28 cellular contexts compared by ENCODE assay signal in genomic region chr20:36795691-36796090, GRCh38.
"Had no signal": no experiment of that assay in that cellular context is flagged by ENCODE, and none has a peak within 500 bp of the region (broad histone marks: within the 10 kb centered on the region; RNA-seq: fewer than 3 reads in every experiment).

No MANE protein-coding gene starts in this region.

- H3K36me3 ChIP-seq: ovary had no signal

- H3K4me3 ChIP-seq: heart left ventricle, lower lobe of right lung, ovary, spleen, stomach, testis, thyroid gland, transverse colon, upper lobe of left lung, vagina had no signal

- H3K4me1 Mint-ChIP-seq: mesothelial cell of epicardium had no signal

- H3K9me3 ChIP-seq: heart left ventricle, lower lobe of right lung, ovary, spleen, stomach, testis, thyroid gland, transverse colon, upper lobe of left lung, vagina had no signal

- H3K4me1 ChIP-seq: lower lobe of right lung, testis, transverse colon, upper lobe of left lung had no signal

- H3K27ac ChIP-seq: lower lobe of right lung, ovary, stomach, testis, transverse colon, upper lobe of left lung, vagina had no signal

- FAIRE-seq: islet of Langerhans, kidney, small intestine had no signal

- H3K27ac Mint-ChIP-seq: mesothelial cell of epicardium; natural killer cell; stimulated activated memory B cell treated with anti-CD40 and anti-IgM and Interleukin-4, amounts not matched to agents 10 μg/mL and 1 μg/mL and 100 μg/mL, for 72 hours had no signal

- H3K36me3 Mint-ChIP-seq: natural killer cell had no signal

- H3K27me3 ChIP-seq: heart left ventricle, ovary, spleen, stomach, testis, thyroid gland, transverse colon, upper lobe of left lung, vagina had no signal

- ATAC-seq: lower lobe of right lung; natural killer cell; sciatic nerve; stimulated activated memory B cell treated with anti-CD40 and anti-IgM and Interleukin-4, amounts not matched to agents 10 μg/mL and 1 μg/mL and 100 μg/mL, for 72 hours; stimulated activated naive CD8-positive, alpha-beta T cell treated with anti-CD3 and anti-CD28 coated beads, Interleukin-15, Interleukin-2, amounts not matched to agents 100 U/mL and 50 U/mL, for 24 hours had no signal

- H3K9me3 Mint-ChIP-seq: immature natural killer cell; mesothelial cell of epicardium; naive B cell; natural killer cell; stimulated activated memory B cell treated with anti-CD40 and anti-IgM and Interleukin-4, amounts not matched to agents 10 μg/mL and 1 μg/mL and 100 μg/mL, for 72 hours had no signal

- DNase-seq: heart left ventricle; hypothalamus; immature natural killer cell; kidney; lower lobe of right lung; mammary epithelial cell; mesenchymal stem cell; naive B cell; natural killer cell; ovary; right cardiac atrium; small intestine; spleen; stimulated activated CD4-positive, alpha-beta T cell treated with anti-CD3 and anti-CD28 coated beads, Interleukin-2, amount 100 ng/mL, for 48 hours; stimulated activated CD4-positive, alpha-beta T cell treated with anti-CD3 and anti-CD28 coated beads, Interleukin-4, amount 100 ng/mL, for 4 hours; stimulated activated CD8-positive, alpha-beta memory T cell treated with anti-CD3 and anti-CD28 coated beads, Interleukin-4, amount 100 ng/mL, for 48 hours; stimulated activated naive CD8-positive, alpha-beta T cell treated with anti-CD3 and anti-CD28 coated beads, Interleukin-15, Interleukin-2, amounts not matched to agents 100 U/mL and 50 U/mL, for 24 hours; stomach; testis; thyroid gland; transverse colon; upper lobe of left lung had no signal

- H3K27me3 Mint-ChIP-seq: naive B cell; progenitor cell of endocrine pancreas; stimulated activated memory B cell treated with anti-CD40 and anti-IgM and Interleukin-4, amounts not matched to agents 10 μg/mL and 1 μg/mL and 100 μg/mL, for 72 hours had no signal

- H3K4me3 Mint-ChIP-seq: immature natural killer cell; mesothelial cell of epicardium; naive B cell; natural killer cell; stimulated activated memory B cell treated with anti-CD40 and anti-IgM and Interleukin-4, amounts not matched to agents 10 μg/mL and 1 μg/mL and 100 μg/mL, for 72 hours had no signal
